15 cellular contexts compared by ENCODE assay signal in the genomic region with DNA sequence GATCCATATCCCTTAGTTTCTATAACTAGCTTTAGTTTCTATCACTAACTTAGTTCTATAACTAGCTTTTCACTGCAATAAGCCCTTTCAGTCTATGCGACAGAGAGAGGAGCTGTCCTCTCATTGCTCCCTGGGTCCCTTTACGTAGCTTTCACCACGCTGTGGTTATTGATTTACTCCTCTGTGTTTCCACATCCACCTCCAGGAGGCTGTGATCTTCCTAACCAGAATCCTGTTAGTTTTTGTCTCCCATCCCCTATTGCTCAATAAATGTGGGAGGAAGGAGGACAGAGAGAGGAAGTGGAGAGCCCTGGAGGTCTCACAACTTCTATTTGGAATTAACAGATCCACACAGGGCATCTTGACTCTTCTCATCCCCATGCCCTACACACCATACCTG.
DNase-seq lines count a peak whose midpoint lies in the region; ATAC-seq, FAIRE-seq and TF ChIP-seq lines count a peak whose summit lies in the region.
"Had no signal": no experiment of that assay in that cellular context is flagged by ENCODE, and none has a peak within 500 bp of the region (broad histone marks: within the 10 kb centered on the region; RNA-seq: fewer than 3 reads in every experiment).

No MANE protein-coding gene starts in this region.

- H3K36me3 Mint-ChIP-seq in endodermal cell (ENCODE audit: low read depth) = no peaks in the 10 kb centered on the region
- H3K36me3 Mint-ChIP-seq in nephron (ENCODE audit: low read depth) = no peaks in the 10 kb centered on the region
- H3K36me3 Mint-ChIP-seq in WTC11 = no peaks in the 10 kb centered on the region

- H3K36me3 ChIP-seq in GM23248 (ENCODE audit: low read depth) (no peaks in the 10 kb centered on the region), endodermal cell (ENCODE audit: control insufficient read depth, insufficient read depth, low read length) (no peaks in the 10 kb centered on the region), testis (ENCODE audit: low read depth, missing control alignments) (no peaks in the 10 kb centered on the region)

- H3K27me3 ChIP-seq in GM23248 (replicated peaks; ENCODE audit: insufficient read depth) = no peaks in the 10 kb centered on the region
- H3K27me3 ChIP-seq in endodermal cell (ENCODE audit: control insufficient read depth, insufficient read depth, low read length, poor library complexity, severe bottlenecking) = no peaks in the 10 kb centered on the region
- no peaks in the 10 kb centered on the region for H3K27me3 ChIP-seq in testis

- H3K27ac ChIP-seq in GM23248 (no peak overlapping the region), endodermal cell (ENCODE audit: low read depth, low read length) (no peak overlapping the region), testis (peak overlapping the region; percentile 37 to 43)

- no peaks in the 10 kb centered on the region for H3K79me2 ChIP-seq in GM23248 (ENCODE audit: insufficient read depth)

- CTCF ChIA-PET in WTC11 (lab: Charles Lee) = interaction anchor here (0.6 to 1.5 kb wide), 2 partner anchors 42 to 242 kb away, joined by 3 read pairs; no protein-coding TSS in a partner anchor

- H3K4me3 Mint-ChIP-seq in endodermal cell (no peak overlapping the region), nephron (no peak overlapping the region), WTC11 (no peak overlapping the region)
- H3K4me3 Mint-ChIP-seq: CD4-positive, alpha-beta T cell had no signal

- no peak for TF ChIP-seq POLR2A in testis (IDR thresholded peaks at IDR 0.05)

- TF ChIP-seq CTCF in endodermal cell (conservative IDR thresholded peaks at IDR 0.05) = peak; percentile 16
- TF ChIP-seq CTCF in nephron (IDR thresholded peaks at IDR 0.05; ENCODE audit: unreplicated experiment in 3 of 3) = no peak
- TF ChIP-seq CTCF in testis (IDR thresholded peaks at IDR 0.05) = no peak
- TF ChIP-seq CTCF in WTC11 (IDR thresholded peaks at IDR 0.05) = no peak

- H3K4me3 ChIP-seq in GM23248 = no peak overlapping the region
- H3K4me3 ChIP-seq in endodermal cell (ENCODE audit: low read length) = no peak overlapping the region
- no peak overlapping the region for H3K4me3 ChIP-seq in testis

- H3K27ac Mint-ChIP-seq in endodermal cell = no peak overlapping the region
- peak overlapping the region; percentile 27 to 93 (median 75) for H3K27ac Mint-ChIP-seq in nephron
- H3K27ac Mint-ChIP-seq in WTC11 = no peak overlapping the region
- H3K27ac Mint-ChIP-seq: CD4-positive, alpha-beta T cell had no signal

- no peak for FAIRE-seq in urothelium cell line (lab: Jason Lieb, UNC)
- FAIRE-seq: H1 had no signal

- POLR2A ChIA-PET in WTC11 (lab: Charles Lee) = no interaction called here

- H4K20me1 ChIP-seq in GM23248 (ENCODE audit: insufficient read depth) = no peaks in the 10 kb centered on the region

- H3K4me2 ChIP-seq in GM23248 (ENCODE audit: unreplicated experiment) = peak overlapping the region; percentile 56

- H3K9me2 ChIP-seq in GM23248 (ENCODE audit: insufficient read depth) = no peaks in the 10 kb centered on the region

- H3K9me3 ChIP-seq in GM23248 (ENCODE audit: low read depth) = no peaks in the 10 kb centered on the region
- no peaks in the 10 kb centered on the region for H3K9me3 ChIP-seq in endodermal cell (ENCODE audit: control insufficient read depth, low read length)
- no peaks in the 10 kb centered on the region for H3K9me3 ChIP-seq in testis

- H3K4me1 Mint-ChIP-seq in endodermal cell = peaks cover 7% of the 10 kb centered on the region
- peaks cover 30% of the 10 kb centered on the region for H3K4me1 Mint-ChIP-seq in nephron
- no peaks in the 10 kb centered on the region for H3K4me1 Mint-ChIP-seq in WTC11

- intact Hi-C loops in testis (cut with DNase I; ENCODE audit: low total_unique reads) = loop anchor here (10.0 kb wide), 2 partner anchors 197 to 1077 kb away; no protein-coding TSS in a partner anchor

- no peak overlapping the region for H2AFZ ChIP-seq in GM23248

- H3K4me1 ChIP-seq in GM23248 (ENCODE audit: insufficient read depth) = peaks cover 47% of the 10 kb centered on the region
- H3K4me1 ChIP-seq in endodermal cell (ENCODE audit: control insufficient read depth, insufficient read depth, low read length) = no peaks in the 10 kb centered on the region
- peaks cover 3% of the 10 kb centered on the region for H3K4me1 ChIP-seq in testis

- no peak for ATAC-seq in WTC11
- no peak for ATAC-seq in HG03139 (IDR thresholded peaks at IDR 0.05; ENCODE audit: unreplicated experiment)
- no peak for ATAC-seq in GM18517 (IDR thresholded peaks at IDR 0.05; ENCODE audit: unreplicated experiment)

- peaks cover 36% of the 10 kb centered on the region for H3F3A ChIP-seq in GM23248 (ENCODE audit: insufficient read depth)

- peak; percentile 14 for DNase-seq in GM23248
- DNase-seq in endodermal cell = no peak
- DNase-seq in testis = no peak
- no peak for DNase-seq in WTC11 (ENCODE audit: low spot score)
- no peak for DNase-seq in urothelium cell line (ENCODE audit: low spot score)
- DNase-seq: activated CD4-positive, alpha-beta T cell treated with anti-CD3 and anti-CD28 coated beads, Interleukin-2, amount 50 U/mL, for 1 hour; activated naive CD4-positive, alpha-beta T cell treated with Interleukin-2 at 50 U/mL for 16 hours; CD4-positive, alpha-beta T cell; left ventricle myocardium superior; NCI-H1694; stimulated activated CD8-positive, alpha-beta memory T cell treated with anti-CD3 and anti-CD28 coated beads, Interleukin-4, amount 100 ng/mL, for 48 hours had no signal

- in situ Hi-C loops in GM23248 (cut with MboI) = loop anchor here (10.0 to 25.0 kb wide), 3 partner anchors 1077 to 1970 kb away; no protein-coding TSS in a partner anchor

- H3K27me3 Mint-ChIP-seq in endodermal cell (ENCODE audit: insufficient read depth) (no peaks in the 10 kb centered on the region), nephron (ENCODE audit: low read depth) (no peaks in the 10 kb centered on the region), WTC11 (ENCODE audit: low read depth) (no peaks in the 10 kb centered on the region)

- WGBS in GM23248 (ENCODE audit: low coverage in 1 of 2, low lambda C conversion rate in 2 of 2, missing lambda C conversion rate in 2 of 2), 2 experiments = 94 to 95% methylated on average over 3 of the region's 3 CpGs
- 86 to 93% methylated on average over 2 to 3 of the region's 3 CpGs for WGBS in endodermal cell (ENCODE audit: insufficient coverage in 1 of 2, insufficient read length in 1 of 2), 2 experiments
- 76 to 92% methylated on average over 3 of the region's 3 CpGs for WGBS in testis, 2 donors

- H3K9ac ChIP-seq in GM23248 = no peak overlapping the region
- H3K9ac ChIP-seq in endodermal cell (ENCODE audit: extremely low read depth, low read length, poor library complexity, severe bottlenecking) = no peak overlapping the region

- H3K9me3 Mint-ChIP-seq in endodermal cell (no peaks in the 10 kb centered on the region), nephron (no peaks in the 10 kb centered on the region), WTC11 (peaks cover 5% of the 10 kb centered on the region)

TF ChIP-seq in WTC11, 78 proteins besides CTCF, POLR2A, EP300 and RAD21 (continues in another document):
- no peak for TF ChIP-seq ZNF671 (CRISPR knock-in tag; IDR thresholded peaks at IDR 0.05)
- no peak for TF ChIP-seq SP1 (CRISPR knock-in tag; conservative IDR thresholded peaks at IDR 0.05)
- TF ChIP-seq JUN (CRISPR knock-in tag; IDR thresholded peaks at IDR 0.05) = no peak
- TF ChIP-seq ZNF232 (CRISPR knock-in tag; IDR thresholded peaks at IDR 0.05) = no peak
- TF ChIP-seq, protein P1, sequence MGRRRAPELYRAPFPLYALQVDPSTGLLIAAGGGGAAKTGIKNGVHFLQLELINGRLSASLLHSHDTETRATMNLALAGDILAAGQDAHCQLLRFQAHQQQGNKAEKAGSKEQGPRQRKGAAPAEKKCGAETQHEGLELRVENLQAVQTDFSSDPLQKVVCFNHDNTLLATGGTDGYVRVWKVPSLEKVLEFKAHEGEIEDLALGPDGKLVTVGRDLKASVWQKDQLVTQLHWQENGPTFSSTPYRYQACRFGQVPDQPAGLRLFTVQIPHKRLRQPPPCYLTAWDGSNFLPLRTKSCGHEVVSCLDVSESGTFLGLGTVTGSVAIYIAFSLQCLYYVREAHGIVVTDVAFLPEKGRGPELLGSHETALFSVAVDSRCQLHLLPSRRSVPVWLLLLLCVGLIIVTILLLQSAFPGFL (CRISPR knock-in tag; IDR thresholded peaks at IDR 0.05; ENCODE audit: borderline replicate concordance) = no peak
- TF ChIP-seq, protein P2, sequence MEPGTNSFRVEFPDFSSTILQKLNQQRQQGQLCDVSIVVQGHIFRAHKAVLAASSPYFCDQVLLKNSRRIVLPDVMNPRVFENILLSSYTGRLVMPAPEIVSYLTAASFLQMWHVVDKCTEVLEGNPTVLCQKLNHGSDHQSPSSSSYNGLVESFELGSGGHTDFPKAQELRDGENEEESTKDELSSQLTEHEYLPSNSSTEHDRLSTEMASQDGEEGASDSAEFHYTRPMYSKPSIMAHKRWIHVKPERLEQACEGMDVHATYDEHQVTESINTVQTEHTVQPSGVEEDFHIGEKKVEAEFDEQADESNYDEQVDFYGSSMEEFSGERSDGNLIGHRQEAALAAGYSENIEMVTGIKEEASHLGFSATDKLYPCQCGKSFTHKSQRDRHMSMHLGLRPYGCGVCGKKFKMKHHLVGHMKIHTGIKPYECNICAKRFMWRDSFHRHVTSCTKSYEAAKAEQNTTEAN (CRISPR knock-in tag; IDR thresholded peaks at IDR 0.05) = no peak
- TF ChIP-seq CBFB (CRISPR knock-in tag; IDR thresholded peaks at IDR 0.05; ENCODE audit: low read depth) = no peak
- no peak for TF ChIP-seq ZNF396 (CRISPR knock-in tag; IDR thresholded peaks at IDR 0.05; ENCODE audit: borderline replicate concordance)
- TF ChIP-seq, protein P3, sequence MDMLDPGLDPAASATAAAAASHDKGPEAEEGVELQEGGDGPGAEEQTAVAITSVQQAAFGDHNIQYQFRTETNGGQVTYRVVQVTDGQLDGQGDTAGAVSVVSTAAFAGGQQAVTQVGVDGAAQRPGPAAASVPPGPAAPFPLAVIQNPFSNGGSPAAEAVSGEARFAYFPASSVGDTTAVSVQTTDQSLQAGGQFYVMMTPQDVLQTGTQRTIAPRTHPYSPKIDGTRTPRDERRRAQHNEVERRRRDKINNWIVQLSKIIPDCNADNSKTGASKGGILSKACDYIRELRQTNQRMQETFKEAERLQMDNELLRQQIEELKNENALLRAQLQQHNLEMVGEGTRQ (CRISPR knock-in tag; IDR thresholded peaks at IDR 0.05) = no peak
- no peak for TF ChIP-seq CREM (CRISPR knock-in tag; IDR thresholded peaks at IDR 0.05)
- TF ChIP-seq ZNF416 (CRISPR knock-in tag; IDR thresholded peaks at IDR 0.05) = no peak
- TF ChIP-seq CREB1 (CRISPR knock-in tag; IDR thresholded peaks at IDR 0.05) = no peak

Comparison
In these comparisons a context has a peak if more than half of its experiments do, and no peak if none do; other contexts are left out.
1. H3K27ac ChIP-seq: peak in testis (2 of 2); none in GM23248 (single experiment) and endodermal cell (single experiment).
2. H3K27ac Mint-ChIP-seq: peak in nephron (3 of 3); none in endodermal cell (single experiment) and WTC11 (single experiment).